ENCODE assay signal across 14 cellular contexts in genomic region chr19:18897108-18898029, GRCh38. TPM values are rescaled to one million over a fixed set of nuclear protein-coding genes. Genes with fewer than 3 reads are reported as not detected.
A peak's percentile ranks its signal among the peaks of the same experiment; 100 is the strongest.
DNase-seq lines count a peak whose midpoint lies in the region; ATAC-seq and TF ChIP-seq lines count a peak whose summit lies in the region.
"Had no signal": no experiment of that assay in that cellular context is flagged by ENCODE, and none has a peak within 500 bp of the region (broad histone marks: within the 10 kb centered on the region; RNA-seq: fewer than 3 reads in every experiment).

No MANE protein-coding gene starts in this region.

- peaks cover 24 to 33% (median 27%) of the 10 kb centered on the region in 4 donors for H3K4me1 ChIP-seq in esophagus muscularis mucosa

- peaks cover 18% of the 10 kb centered on the region for H3K4me1 Mint-ChIP-seq in stimulated activated naive CD8-positive, alpha-beta T cell treated with anti-CD3 and anti-CD28 coated beads, Interleukin-15, amount 100 ng/mL, for 72 hours
- H3K4me1 Mint-ChIP-seq in nephron, result no peaks in the 10 kb centered on the region

- no peak for DNase-seq in stimulated activated naive CD8-positive, alpha-beta T cell treated with anti-CD3 and anti-CD28 coated beads, Interleukin-15, amount 100 ng/mL, for 72 hours
- DNase-seq in stimulated activated naive CD8-positive, alpha-beta T cell treated with anti-CD3 and anti-CD28 coated beads, Interleukin-15, Interleukin-2, amounts not matched to agents 100 U/mL and 50 U/mL, for 24 hours, result no peak
- DNase-seq in HCEC 1CT, result no peak
- DNase-seq in esophagus muscularis mucosa (ENCODE audit: extremely low spot score), result no peak
- DNase-seq: GDM1, MM.1S, NCI-H187, NCI-H345 had no signal

- no peak for TF ChIP-seq EP300 in esophagus muscularis mucosa (IDR thresholded peaks at IDR 0.05)

- WGBS in esophagus muscularis mucosa, result 97% methylated on average over 22 of the region's 24 CpGs

- peak overlapping the region; percentile 0 to 23 for H3K4me3 Mint-ChIP-seq in stimulated activated naive CD8-positive, alpha-beta T cell treated with anti-CD3 and anti-CD28 coated beads, Interleukin-15, amount 100 ng/mL, for 72 hours
- peak overlapping the region; percentile 85 to 90 (median 89) for H3K4me3 Mint-ChIP-seq in nephron

- H3K27me3 ChIP-seq in esophagus muscularis mucosa, result peaks cover 0 to 48% (median 16%) of the 10 kb centered on the region in 4 donors

- no peak for TF ChIP-seq POLR2A in esophagus muscularis mucosa (IDR thresholded peaks at IDR 0.05; ENCODE audit: low read depth)

- no peak for TF ChIP-seq CTCF in nephron (IDR thresholded peaks at IDR 0.05; ENCODE audit: unreplicated experiment in 3 of 3)
- no peak for TF ChIP-seq CTCF in esophagus muscularis mucosa (IDR thresholded peaks at IDR 0.05)

- H3K9me3 Mint-ChIP-seq in stimulated activated naive CD8-positive, alpha-beta T cell treated with anti-CD3 and anti-CD28 coated beads, Interleukin-15, amount 100 ng/mL, for 72 hours, result no peaks in the 10 kb centered on the region
- no peaks in the 10 kb centered on the region for H3K9me3 Mint-ChIP-seq in nephron
- H3K9me3 Mint-ChIP-seq: dendritic cell treated with granulocyte-macrophage colony-stimulating factor and Interleukin-4, amounts not matched to agents 40 ng/mL and 50 ng/mL, for 4 days had no signal

- H3K36me3 Mint-ChIP-seq in nephron (ENCODE audit: low read depth), result peaks cover 5% of the 10 kb centered on the region

- intact Hi-C loops in esophagus muscularis mucosa (cut with DNase I), result no loop called here

- peaks cover 16 to 42% (median 32%) of the 10 kb centered on the region in 4 donors for H3K36me3 ChIP-seq in esophagus muscularis mucosa

- no peak for ATAC-seq in stimulated activated naive CD8-positive, alpha-beta T cell treated with anti-CD3 and anti-CD28 coated beads, Interleukin-15, amount 100 ng/mL, for 72 hours
- ATAC-seq in stimulated activated naive CD8-positive, alpha-beta T cell treated with anti-CD3 and anti-CD28 coated beads, Interleukin-15, Interleukin-2, amounts not matched to agents 100 U/mL and 50 U/mL, for 24 hours, result no peak
- ATAC-seq in HG03571 (IDR thresholded peaks at IDR 0.05; ENCODE audit: unreplicated experiment), result no peak
- ATAC-seq in GM21447 (IDR thresholded peaks at IDR 0.05; ENCODE audit: unreplicated experiment), result no peak

- H3K27me3 Mint-ChIP-seq in stimulated activated naive CD8-positive, alpha-beta T cell treated with anti-CD3 and anti-CD28 coated beads, Interleukin-15, amount 100 ng/mL, for 72 hours, result peaks cover 52% of the 10 kb centered on the region
- H3K27me3 Mint-ChIP-seq in nephron (ENCODE audit: low read depth), result no peaks in the 10 kb centered on the region

- H3K9me3 ChIP-seq in esophagus muscularis mucosa, result no peaks in the 10 kb centered on the region

- no peak overlapping the region for H3K4me3 ChIP-seq in esophagus muscularis mucosa

- peak overlapping the region; percentile 85 for H3K27ac ChIP-seq in cingulate gyrus (ENCODE audit: low read depth, low read length)
- H3K27ac ChIP-seq in esophagus muscularis mucosa (replicated peaks in 1 of 4), result no peak overlapping the region

- peak overlapping the region in 1 of 2 donors; percentile 65 for H3K27ac Mint-ChIP-seq in stimulated activated naive CD8-positive, alpha-beta T cell treated with anti-CD3 and anti-CD28 coated beads, Interleukin-15, amount 100 ng/mL, for 72 hours
- peak overlapping the region in 2 of 3 experiments; percentile 12 to 49 for H3K27ac Mint-ChIP-seq in nephron
- H3K27ac Mint-ChIP-seq: dendritic cell treated with granulocyte-macrophage colony-stimulating factor and Interleukin-4, amounts not matched to agents 40 ng/mL and 50 ng/mL, for 4 days had no signal

RNA-seq across cellular contexts. Expression of gene CERS1, which starts 1.4 kb away (rescaled TPM):
- 1 to 10 TPM in 3 of 4 donors, under 1 TPM in 1; 0.42 to 3.2 (median 1.1) TPM for total RNA-seq in esophagus muscularis mucosa
- total RNA-seq: T-helper 1 cell treated with Interleukin-12 subunit alpha and Interleukin-12 subunit beta and Interleukin-4 antibody, amounts not matched to agents 30 ng/mL and 1 ng/mL, for 36 hours had no signal

RNA-seq across cellular contexts. Expression of gene COPE, which starts 21.8 kb away (rescaled TPM):
- total RNA-seq in esophagus muscularis mucosa, result 100 to 1,000 TPM; 173 to 231 (median 210) TPM

RNA-seq across cellular contexts. Expression of gene DDX49, which starts 22.1 kb away (rescaled TPM):
- 10 to 100 TPM; 38.4 to 42.6 (median 41.7) TPM for total RNA-seq in esophagus muscularis mucosa

RNA-seq across cellular contexts. Expression of gene HOMER3, which starts 43.6 kb away (rescaled TPM):
- total RNA-seq in esophagus muscularis mucosa, result 10 to 100 TPM; 26.7 to 47.8 (median 39.1) TPM
